Comparison of ENCODE assay signal across 8 cellular contexts in genomic region chr19:55005684-55006488, GRCh38. TPM values are rescaled to one million over a fixed set of nuclear protein-coding genes. Genes with fewer than 3 reads are reported as not detected.
DNase-seq lines count a peak whose midpoint lies in the region; ATAC-seq, FAIRE-seq and TF ChIP-seq lines count a peak whose summit lies in the region.

No MANE protein-coding gene starts in this region.

- H4K91ac ChIP-seq in trophoblast cell (ENCODE audit: low read depth, low read length), result peak overlapping the region; percentile 74

- peak overlapping the region; percentile 42 for H3K14ac ChIP-seq in trophoblast cell (ENCODE audit: low read length)

- no peak overlapping the region for H2AFZ ChIP-seq in trophoblast cell (ENCODE audit: insufficient read depth, low read length, poor library complexity)

- no CpG with 5 or more reads among the region's 10 CpGs for WGBS in trophoblast cell (ENCODE audit: extremely low coverage, insufficient coverage, insufficient read length)

- H3K4me1 ChIP-seq in NT2/D1 (ENCODE audit: insufficient read depth, insufficient read length), result no peaks in the 10 kb centered on the region
- H3K4me1 ChIP-seq in trophoblast cell (ENCODE audit: control insufficient read depth in 1 of 2, insufficient read depth in 2 of 2, low read length in 2 of 2), result no peaks in the 10 kb centered on the region

- no peaks in the 10 kb centered on the region for H3K27me3 ChIP-seq in NT2/D1 (ENCODE audit: insufficient read depth, insufficient read length)
- no peaks in the 10 kb centered on the region for H3K27me3 ChIP-seq in trophoblast cell (ENCODE audit: insufficient read depth, low read length)

- no peak for FAIRE-seq in urothelium cell line (lab: Jason Lieb, UNC)

- H4K8ac ChIP-seq in trophoblast cell (ENCODE audit: low read depth, low read length), result peak overlapping the region; percentile 78

- no peak overlapping the region for H3K23ac ChIP-seq in trophoblast cell (ENCODE audit: low read length)

- peak overlapping the region; percentile 56 for H3K18ac ChIP-seq in trophoblast cell (ENCODE audit: low read length)

- H3K79me2 ChIP-seq in trophoblast cell (ENCODE audit: control insufficient read depth, insufficient read depth, low read length, poor library complexity), result no peaks in the 10 kb centered on the region

- H3K9ac ChIP-seq in NT2/D1 (ENCODE audit: insufficient read length, low read depth) (no peak overlapping the region), trophoblast cell (ENCODE audit: low read length) (no peak overlapping the region)

- H3K9me3 ChIP-seq in NT2/D1 (ENCODE audit: insufficient read depth, low read length), result peaks cover 12% of the 10 kb centered on the region
- peaks cover 4% of the 10 kb centered on the region for H3K9me3 ChIP-seq in trophoblast cell (ENCODE audit: insufficient read depth, low read depth, low read length)

- DNase-seq in ELF-1 (ENCODE audit: low read depth, low spot score), result peak; percentile 95
- peak; percentile 42 for DNase-seq in NT2/D1 (ENCODE audit: low read depth, low spot score)
- DNase-seq in activated CD8-positive, alpha-beta memory T cell treated with anti-CD3 and anti-CD28 coated beads, Interleukin-2, amount 50 U/mL, for 24 hours (ENCODE audit: extremely low read depth), result peak; percentile 10
- DNase-seq in fibroblast of mammary gland (ENCODE audit: low read depth), result peak; percentile 9
- peak; percentile 81 to 95 for DNase-seq in trophoblast cell
- DNase-seq in urothelium cell line (ENCODE audit: low spot score), result peak; percentile 57
- no peak for DNase-seq in NCI-H1436 (lab: John Stamatoyannopoulos, UW)

- H2BK120ac ChIP-seq in trophoblast cell (ENCODE audit: insufficient read depth, low read length, poor library complexity), result peak overlapping the region; percentile 52

- H3K4me2 ChIP-seq in trophoblast cell (ENCODE audit: low read length), result no peak overlapping the region

- H3K36me3 ChIP-seq in NT2/D1 (ENCODE audit: insufficient read depth, insufficient read length, low read length), result peaks cover 31% of the 10 kb centered on the region
- H3K36me3 ChIP-seq in trophoblast cell (ENCODE audit: control insufficient read depth in 1 of 2, insufficient read depth in 2 of 2, low read length in 2 of 2), result no peaks in the 10 kb centered on the region

- no peak for TF ChIP-seq CTCF in fibroblast of mammary gland (conservative IDR thresholded peaks at IDR 0.05; ENCODE audit: control insufficient read depth, insufficient read depth, low read depth, low read length)

- H3K79me1 ChIP-seq in trophoblast cell (ENCODE audit: low read length), result peaks cover 4% of the 10 kb centered on the region

- H2BK5ac ChIP-seq in trophoblast cell (ENCODE audit: low read depth, low read length, poor library complexity), result no peak overlapping the region

- no peak overlapping the region for H3K4ac ChIP-seq in trophoblast cell (ENCODE audit: low read depth, low read length)

- no peak overlapping the region for H3K27ac ChIP-seq in trophoblast cell (ENCODE audit: low read depth, low read length)

- peak; percentile 92 for ATAC-seq in HG03135 (IDR thresholded peaks at IDR 0.05; ENCODE audit: unreplicated experiment)

- no peak overlapping the region for H2AK5ac ChIP-seq in trophoblast cell (ENCODE audit: low read length)

- H2BK12ac ChIP-seq in trophoblast cell (ENCODE audit: low read length), result no peak overlapping the region

- H4K12ac ChIP-seq in trophoblast cell (ENCODE audit: low read depth, low read length), result no peak overlapping the region

- H3K4me3 ChIP-seq in NT2/D1 (ENCODE audit: insufficient read length, low read depth) (no peak overlapping the region), fibroblast of mammary gland (ENCODE audit: control insufficient read depth, low read depth, low read length) (no peak overlapping the region), trophoblast cell (ENCODE audit: low read depth, low read length) (no peak overlapping the region)

RNA-seq across cellular contexts. Expression of gene GP6, which starts 32.2 kb away (rescaled TPM):
- 1.3 and 1.4 TPM in 2 replicates for polyA plus RNA-seq in trophoblast cell (2013)

RNA-seq across cellular contexts. Expression of gene NLRP2, which starts 39.7 kb away (rescaled TPM):
- 3.4 and 3.7 TPM in 2 replicates for polyA plus RNA-seq in trophoblast cell (2013)

RNA-seq across cellular contexts. Expression of gene RDH13, which starts 57.1 kb away (rescaled TPM):
- polyA plus RNA-seq in trophoblast cell (2013), result 64.1 and 68.9 TPM in 2 replicates

RNA-seq across cellular contexts. Expression of gene NLRP7, which starts 58.6 kb away (rescaled TPM):
- 29.3 and 33.1 TPM in 2 replicates for polyA plus RNA-seq in trophoblast cell (2013)
